Comparison of ENCODE assay signal across 8 cellular contexts in the genomic region with DNA sequence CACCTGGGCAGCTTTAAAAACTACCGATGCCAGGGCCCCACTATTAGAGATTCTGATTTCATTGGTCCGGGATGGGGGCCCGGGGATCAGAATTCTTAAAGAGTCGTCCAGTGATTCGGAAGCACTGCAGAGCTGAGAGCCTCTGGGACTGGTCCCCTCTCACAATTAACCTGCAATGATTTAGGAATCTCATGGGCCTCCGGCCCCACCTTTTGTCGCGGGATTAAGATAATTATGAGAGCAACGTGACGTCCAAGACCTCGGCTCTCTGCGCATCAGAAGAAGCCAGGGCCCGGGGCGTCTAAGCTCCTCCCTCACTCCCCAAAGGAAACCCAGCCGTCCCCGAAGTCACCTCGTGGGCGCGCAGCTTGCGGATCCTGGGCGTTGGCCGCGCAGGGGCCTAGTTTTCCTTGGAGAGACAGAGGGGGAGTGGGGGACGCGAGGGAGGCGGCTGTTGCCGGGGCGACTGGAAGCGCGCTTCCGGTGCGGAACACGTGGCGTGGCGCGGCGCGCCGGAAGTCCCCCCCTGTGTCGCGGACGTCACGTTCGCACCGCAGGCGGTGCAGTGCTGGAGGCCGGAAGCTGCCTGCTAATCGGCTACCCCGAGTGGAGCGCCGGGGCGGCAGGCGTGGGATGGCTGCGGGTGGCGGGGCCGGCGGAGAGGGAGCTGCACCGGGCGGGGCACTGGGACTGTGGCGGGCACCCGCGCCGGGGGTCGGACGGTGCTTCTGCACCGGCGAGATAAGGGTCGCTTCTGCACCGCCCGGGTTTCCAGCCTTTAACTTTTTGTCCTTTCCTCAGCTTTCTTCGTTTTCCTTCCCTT. TPM values are rescaled to one million over a fixed set of nuclear protein-coding genes. Genes with fewer than 3 reads are reported as not detected.
A peak's percentile ranks its signal among the peaks of the same experiment; 100 is the strongest.
DNase-seq lines count a peak whose midpoint lies in the region; FAIRE-seq and TF ChIP-seq lines count a peak whose summit lies in the region.

A gene with protein sequence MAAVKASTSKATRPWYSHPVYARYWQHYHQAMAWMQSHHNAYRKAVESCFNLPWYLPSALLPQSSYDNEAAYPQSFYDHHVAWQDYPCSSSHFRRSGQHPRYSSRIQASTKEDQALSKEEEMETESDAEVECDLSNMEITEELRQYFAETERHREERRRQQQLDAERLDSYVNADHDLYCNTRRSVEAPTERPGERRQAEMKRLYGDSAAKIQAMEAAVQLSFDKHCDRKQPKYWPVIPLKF (minus strand): TSS at position 468 of the 823 bp plus-strand sequence. CDS start 8,414 bp downstream, outside the sequence.

- H3K9ac ChIP-seq in neuronal stem cell (ENCODE audit: low read depth, low read length, poor library complexity): no peak within 1 kb of the TSS

- DNase-seq in ELR (ENCODE audit: low read depth): peak; percentile 88
- peak; percentile 90 for DNase-seq in H7
- peak; percentile 91 for DNase-seq in MG63
- DNase-seq in SIG-M5 treated with dmso at 0.1 percent for 504 hours (lab: John Stamatoyannopoulos, UW; ENCODE audit: unreplicated experiment): peak; percentile 71
- peak; percentile 51 to 87 (median 76) for DNase-seq in activated naive CD4-positive, alpha-beta T cell (lab: John Stamatoyannopoulos, UW)
- peak; percentile 58 to 77 for DNase-seq in frontal cortex (ENCODE audit: low spot score in 2 of 2)
- peak; percentile 77 for DNase-seq in neuronal stem cell (ENCODE audit: low spot score)

- no peak for TF ChIP-seq CTCF in subcutaneous adipose tissue (IDR thresholded peaks at IDR 0.05; ENCODE audit: low read depth)

- peak within 1 kb of the TSS; percentile 41 for H3K18ac ChIP-seq in neuronal stem cell (ENCODE audit: low read length)

- H3K14ac ChIP-seq in neuronal stem cell (ENCODE audit: low read length): no peak within 1 kb of the TSS

- no peak within 1 kb of the TSS for H4K8ac ChIP-seq in neuronal stem cell (ENCODE audit: low read depth, low read length)

- H2BK12ac ChIP-seq in neuronal stem cell (ENCODE audit: low read length): no peak within 1 kb of the TSS

- no peak within 1 kb of the TSS for H3K4ac ChIP-seq in neuronal stem cell (ENCODE audit: low read length)

- H3K36me3 ChIP-seq in H7 (replicated peaks; ENCODE audit: control insufficient read depth, insufficient read depth, low read length): no peaks in the 10 kb centered on the region
- H3K36me3 ChIP-seq in MG63: no peaks in the 10 kb centered on the region
- H3K36me3 ChIP-seq in neuronal stem cell (replicated peaks in 1 of 2; ENCODE audit: control insufficient read depth in 2 of 2, insufficient read depth in 2 of 2, low read length in 2 of 2): no peaks in the 10 kb centered on the region

- H4K91ac ChIP-seq in neuronal stem cell (ENCODE audit: low read depth, low read length, poor library complexity): no peak within 1 kb of the TSS

- H2BK5ac ChIP-seq in neuronal stem cell (ENCODE audit: low read length): no peak within 1 kb of the TSS

- H2AFZ ChIP-seq in neuronal stem cell (ENCODE audit: low read length): peak within 1 kb of the TSS; percentile 83

- H3K4me1 ChIP-seq in neuronal stem cell (ENCODE audit: control insufficient read depth in 2 of 2, insufficient read depth in 1 of 2, low read depth in 1 of 2, low read length in 2 of 2): peaks cover 5 to 12% of the 10 kb centered on the region in 2 donors

- no peak within 1 kb of the TSS for H2BK15ac ChIP-seq in neuronal stem cell (ENCODE audit: low read length)

- H3K27me3 ChIP-seq in H7 (ENCODE audit: control insufficient read depth, insufficient read depth, low read length): no peaks in the 10 kb centered on the region
- H3K27me3 ChIP-seq in MG63: no peaks in the 10 kb centered on the region
- no peaks in the 10 kb centered on the region for H3K27me3 ChIP-seq in neuronal stem cell (ENCODE audit: control insufficient read depth in 3 of 3, insufficient read depth in 3 of 3, low read depth in 1 of 3, low read length in 3 of 3)

- H2BK120ac ChIP-seq in neuronal stem cell (ENCODE audit: low read depth, low read length): no peak within 1 kb of the TSS

- no peak for FAIRE-seq in frontal cortex (lab: Jason Lieb, UNC)

- no peaks in the 10 kb centered on the region for H3K79me1 ChIP-seq in neuronal stem cell (ENCODE audit: low read depth, low read length)

- H3K23ac ChIP-seq in neuronal stem cell (ENCODE audit: low read depth, low read length, poor library complexity): peak within 1 kb of the TSS; percentile 31

- peak within 1 kb of the TSS; percentile 75 for H3K4me3 ChIP-seq in H7 (ENCODE audit: insufficient read depth, low read depth, low read length)
- peak within 1 kb of the TSS; percentile 61 for H3K4me3 ChIP-seq in MG63
- H3K4me3 ChIP-seq in neuronal stem cell (ENCODE audit: low read length in 2 of 2): peak within 1 kb of the TSS; percentile 53 to 82

- H3K4me2 ChIP-seq in neuronal stem cell (ENCODE audit: insufficient read depth, low read length, poor library complexity, severe bottlenecking): peak within 1 kb of the TSS; percentile 43

- H2AK5ac ChIP-seq in neuronal stem cell (ENCODE audit: low read depth, low read length): no peak within 1 kb of the TSS

- no CpG with 5 or more reads among the region's 71 CpGs for WGBS in neuronal stem cell (ENCODE audit: extremely low coverage in 2 of 2, insufficient read length in 2 of 2, insufficient replicate concordance in 1 of 2), 2 donors

- H3K9me3 ChIP-seq in MG63 (no peaks in the 10 kb centered on the region), neuronal stem cell (replicated peaks in 1 of 2; ENCODE audit: control insufficient read depth in 2 of 2, insufficient read depth in 1 of 2, low read depth in 1 of 2, low read length in 2 of 2) (no peaks in the 10 kb centered on the region)

- peak within 1 kb of the TSS; percentile 87 for H3K27ac ChIP-seq in neuronal stem cell (replicated peaks; ENCODE audit: low read length)

RNA-seq across cellular contexts. Expression of the gene that starts here (rescaled TPM):
- total RNA-seq in H7 (2014; rRNA removed; shearing (Covaris generic)): 34.1 and 52.1 TPM in 2 replicates
- 12.4 and 14.6 TPM in 2 replicates for total RNA-seq in MG63 (2014; rRNA removed; shearing (Covaris generic); ENCODE audit: low replicate concordance)
- 12.2 TPM for total RNA-seq in frontal cortex
- polyA plus RNA-seq in neuronal stem cell (2013, experiment 1 of 2): 16.1 TPM
- 16.3 TPM for polyA plus RNA-seq in neuronal stem cell (2013, experiment 2 of 2)
- 10 to 100 TPM; 13.2 to 28.7 (median 22.5) TPM for total RNA-seq in subcutaneous adipose tissue

Comparison
In these comparisons a context has a peak if more than half of its experiments do, and no peak if none do; other contexts are left out.
1. Peak in every context shown above with its lines: DNase-seq, H3K4me3 ChIP-seq and H3K27ac ChIP-seq.